24 cellular contexts compared by ENCODE assay signal in genomic region chr10:92005978-92006377, GRCh38.
A peak's percentile ranks its signal among the peaks of the same experiment; 100 is the strongest.
DNase-seq lines count a peak whose midpoint lies in the region; ATAC-seq and TF ChIP-seq lines count a peak whose summit lies in the region.
"Had no signal": no experiment of that assay in that cellular context is flagged by ENCODE, and none has a peak within 500 bp of the region (broad histone marks: within the 10 kb centered on the region; RNA-seq: fewer than 3 reads in every experiment).

No MANE protein-coding gene starts in this region.

- peak; percentile 69 for ATAC-seq in left lobe of liver
- ATAC-seq in HG03378 (IDR thresholded peaks at IDR 0.05; ENCODE audit: unreplicated experiment), result no peak
- ATAC-seq: GM12878 had no signal

- TF ChIP-seq CTCF in fibroblast of pulmonary artery (IDR thresholded peaks at IDR 0.05; ENCODE audit: low read length, missing control alignments), result no peak

- H3K4me3 ChIP-seq in fibroblast of pulmonary artery (replicated peaks; ENCODE audit: low read depth, low read length), result no peak overlapping the region
- H3K4me3 ChIP-seq: BLaER1, GM12878 had no signal

- DNase-seq in HuH-7 (ENCODE audit: low spot score), result peak; percentile 17
- DNase-seq in fibroblast of pulmonary artery (ENCODE audit: low read depth), result peak; percentile 9
- no peak for DNase-seq in left lobe of liver (ENCODE audit: low spot score)
- no peak for DNase-seq in SKM-1 treated with dmso at 0.1 percent for 144 hours (lab: John Stamatoyannopoulos, UW; ENCODE audit: unreplicated experiment)
- no peak for DNase-seq in stimulated activated CD4-positive, alpha-beta T cell treated with anti-CD3 and anti-CD28 coated beads, Interleukin-2, amount 100 ng/mL, for 48 hours
- no peak for DNase-seq in mucosa of gallbladder (ENCODE audit: low spot score)
- DNase-seq: 8988T; ACHN; BE2C; C1 segment of cervical spinal cord; CD4-positive, alpha-beta memory T cell; CD4-positive, CD25-positive, alpha-beta regulatory T cell; CD8-positive, alpha-beta memory T cell; COR-L47; DMS 273 treated with DMSO at 0.1 percent for 48 hours; DMS153; DMS53; DMS79; DND-41; EL; GDM1 had no signal

Comparison
In these comparisons a context has a peak if more than half of its experiments do, and no peak if none do; other contexts are left out.
1. DNase-seq: peak in HuH-7 (single experiment) and fibroblast of pulmonary artery (single experiment); none in left lobe of liver (single experiment), SKM-1 treated with dmso at 0.1 percent for 144 hours (single experiment), stimulated activated CD4-positive, alpha-beta T cell treated with anti-CD3 and anti-CD28 coated beads, Interleukin-2, amount 100 ng/mL, for 48 hours (0 of 2) and mucosa of gallbladder (single experiment).